Comparison of ENCODE assay signal across 8 cellular contexts in genomic region chr7:42911482-42912447, GRCh38. TPM values are rescaled to one million over a fixed set of nuclear protein-coding genes. Genes with fewer than 3 reads are reported as not detected.
A peak's percentile ranks its signal among the peaks of the same experiment; 100 is the strongest.
DNase-seq lines count a peak whose midpoint lies in the region; ATAC-seq and TF ChIP-seq lines count a peak whose summit lies in the region.

Gene C7orf25, minus strand, starts transcription at chr7:42912070. Its CDS starts 1,170 bp downstream, at chr7:42910900.

- H3K4me1 ChIP-seq in psoas muscle (peaks cover 6% of the 10 kb centered on the region), urinary bladder (ENCODE audit: insufficient read depth) (no peaks in the 10 kb centered on the region)

- ATAC-seq in HG02884 (IDR thresholded peaks at IDR 0.05; ENCODE audit: unreplicated experiment) (peak; percentile 89), left ventricle myocardium superior (peak; percentile 99), psoas muscle (peak; percentile 98 to 99 (median 98))

- DNase-seq in NCI-H146 treated with DMSO at 0.1 percent for 48 hours (lab: John Stamatoyannopoulos, UW; ENCODE audit: unreplicated experiment) (peak; percentile 81), T-helper 1 cell (peak; percentile 91 to 95 (median 94)), amygdala (lab: John Stamatoyannopoulos, UW) (peak; percentile 51 to 98 (median 94)), left ventricle myocardium superior (peak; percentile 98), psoas muscle (peak; percentile 96 to 98)

- peaks cover 5 to 24% of the 10 kb centered on the region in 2 donors for H3K36me3 ChIP-seq in psoas muscle (ENCODE audit: insufficient read depth in 1 of 2, low read depth in 1 of 2)
- no peaks in the 10 kb centered on the region for H3K36me3 ChIP-seq in urinary bladder (ENCODE audit: insufficient read depth)

- no peaks in the 10 kb centered on the region for H3K9me3 ChIP-seq in psoas muscle

- H3K27me3 ChIP-seq in psoas muscle (ENCODE audit: insufficient read depth in 3 of 3, low read length in 2 of 3): no peaks in the 10 kb centered on the region

- 0 to 1% (median 1%) methylated on average over 74 to 94 of the region's 94 CpGs for WGBS in psoas muscle, 3 donors
- WGBS in urinary bladder: under 1% methylated on average over 94 of the region's 94 CpGs

- intact Hi-C loops in left ventricle myocardium superior (cut with micrococcal nuclease) (no loop called here), psoas muscle (cut with DNase I) (no loop called here)

- peak; percentile 67 for TF ChIP-seq POLR2A in GM15510 (IDR thresholded peaks at IDR 0.05; ENCODE audit: borderline replicate concordance, extremely low read depth, insufficient read length)

- H3K4me3 ChIP-seq in psoas muscle (peak within 1 kb of the TSS; percentile 86), urinary bladder (ENCODE audit: low read depth, low read length) (peak within 1 kb of the TSS; percentile 90)

- peak; percentile 7 for TF ChIP-seq CTCF in psoas muscle (IDR thresholded peaks at IDR 0.05)

- peak within 1 kb of the TSS; percentile 82 for H3K27ac ChIP-seq in psoas muscle
- peak within 1 kb of the TSS; percentile 38 for H3K27ac ChIP-seq in urinary bladder (ENCODE audit: low read depth)

RNA-seq across cellular contexts. Expression of gene C7orf25, which starts in this region (rescaled TPM):
- total RNA-seq in left ventricle myocardium superior (5.7 TPM), psoas muscle (1 to 10 TPM; 1.3 to 2.4 (median 2.0) TPM), urinary bladder (4.0 TPM)
- polyA plus RNA-seq in psoas muscle (1 to 10 TPM; 2.8 to 5.6 (median 4.8) TPM), urinary bladder (6.8 TPM)

Comparison
In these comparisons a context has a peak if more than half of its experiments do, and no peak if none do; other contexts are left out.
1. Peak in every context shown above with its lines: DNase-seq, ATAC-seq, H3K4me3 ChIP-seq and H3K27ac ChIP-seq.